Comparison of ENCODE assay signal across 7 cellular contexts in the genomic region with DNA sequence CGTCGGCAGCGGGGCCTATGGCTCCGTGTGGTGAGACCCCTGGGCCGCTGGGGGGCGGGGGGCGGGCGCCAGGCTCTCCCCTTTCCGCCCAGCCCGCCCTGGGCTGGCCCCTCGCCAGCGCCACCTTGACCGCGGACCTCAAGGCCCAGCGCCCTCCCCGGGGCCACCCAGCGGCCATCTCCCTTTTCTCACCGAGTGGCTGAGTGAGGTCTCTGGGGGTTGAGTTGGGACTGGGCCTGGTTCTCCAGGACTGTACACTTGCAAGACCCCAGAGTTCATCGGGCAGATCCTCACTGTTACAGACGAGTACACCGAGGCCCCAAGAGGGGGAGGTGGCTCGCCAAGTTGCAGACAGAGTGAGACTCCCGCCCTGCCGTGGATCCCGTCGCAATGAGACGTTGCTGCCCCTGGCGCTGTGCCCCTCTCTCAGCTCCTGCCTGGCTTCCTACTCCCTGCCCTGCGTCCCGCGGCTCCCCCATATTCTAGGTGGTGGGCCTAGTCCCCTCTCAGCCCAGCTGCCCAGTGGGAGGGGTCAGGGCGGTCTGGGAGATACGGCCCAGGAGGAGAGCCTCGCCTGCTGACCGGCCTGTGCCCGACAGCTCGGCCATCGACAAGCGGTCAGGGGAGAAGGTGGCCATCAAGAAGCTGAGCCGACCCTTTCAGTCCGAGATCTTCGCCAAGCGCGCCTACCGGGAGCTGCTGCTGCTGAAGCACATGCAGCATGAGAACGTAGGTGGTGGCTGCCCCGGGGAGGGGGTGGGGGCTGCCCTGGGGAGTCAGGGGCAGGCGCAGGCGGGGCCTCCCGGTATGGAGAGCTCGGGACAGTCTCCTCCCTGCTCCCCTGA. TPM values are rescaled to one million over a fixed set of nuclear protein-coding genes. Genes with fewer than 3 reads are reported as not detected.
A peak's percentile ranks its signal among the peaks of the same experiment; 100 is the strongest.
DNase-seq lines count a peak whose midpoint lies in the region; ATAC-seq and TF ChIP-seq lines count a peak whose summit lies in the region.

No MANE protein-coding gene starts in this region.

- peak; percentile 13 for ATAC-seq in GM19397 (IDR thresholded peaks at IDR 0.05; ENCODE audit: unreplicated experiment)
- ATAC-seq in HG02938 (IDR thresholded peaks at IDR 0.05; ENCODE audit: unreplicated experiment), result no peak

- no peaks in the 10 kb centered on the region for H4K20me1 ChIP-seq in fibroblast of lung (ENCODE audit: control insufficient read depth, extremely low read depth, insufficient read depth, low read length)

- TF ChIP-seq EP300 in ovary (IDR thresholded peaks at IDR 0.05), result no peak

- H3K4me1 ChIP-seq in fibroblast of lung (ENCODE audit: control insufficient read depth, extremely low read depth, insufficient read depth, low read length), result peaks cover 31% of the 10 kb centered on the region
- peaks cover 14% of the 10 kb centered on the region for H3K4me1 ChIP-seq in ovary (ENCODE audit: insufficient read depth)

- H3K4me3 ChIP-seq in fibroblast of lung (replicated peaks in 1 of 4; ENCODE audit: control extremely low read depth in 1 of 4, insufficient read depth in 1 of 4, low read depth in 3 of 4, low read length in 4 of 4), result no peak overlapping the region
- H3K4me3 ChIP-seq in ovary, result peak overlapping the region; percentile 37

- TF ChIP-seq CTCF in fibroblast of lung (conservative IDR thresholded peaks at IDR 0.05 in 1 of 2, IDR thresholded peaks at IDR 0.05 in 1 of 2; ENCODE audit: low read depth in 1 of 2, low read length in 2 of 2) (no peak), ovary (IDR thresholded peaks at IDR 0.05) (no peak)

- H3K27ac ChIP-seq in fibroblast of lung (ENCODE audit: insufficient read depth, low read length), result peak overlapping the region; percentile 49
- peak overlapping the region in 1 of 2 donors; percentile 20 for H3K27ac ChIP-seq in ovary

- H3K9me3 ChIP-seq in fibroblast of lung (ENCODE audit: control insufficient read depth, insufficient read depth, low read depth, low read length) (no peaks in the 10 kb centered on the region), ovary (no peaks in the 10 kb centered on the region)

- WGBS in ovary, 3 donors, result 40 to 47% (median 42%) methylated on average over 34 to 51 of the region's 51 CpGs

- TF ChIP-seq POLR2A in ovary (IDR thresholded peaks at IDR 0.05), result no peak

- peak overlapping the region; percentile 20 for H3K9ac ChIP-seq in fibroblast of lung (ENCODE audit: insufficient read depth, low read length)

- DNase-seq in NCI-H1105 treated with DMSO at 0.1 percent for 48 hours (lab: John Stamatoyannopoulos, UW) (peak; percentile 84), fibroblast of lung (ENCODE audit: low read depth in 2 of 2) (no peak), ovary (peak in 4 of 5 donors; percentile 37 to 56 (median 40)), NCI-H187 (lab: John Stamatoyannopoulos, UW) (no peak)
- DNase-seq in activated CD8-positive, alpha-beta memory T cell treated with anti-CD3 and anti-CD28 coated beads, Interleukin-2, amount 50 U/mL, for 4 hours, result peak; percentile 62

- peak overlapping the region; percentile 66 for H3K4me2 ChIP-seq in fibroblast of lung (ENCODE audit: extremely low read depth, insufficient read depth, low read length)

- peak overlapping the region; percentile 5 for H2AFZ ChIP-seq in fibroblast of lung (ENCODE audit: low read length)

- intact Hi-C loops in ovary (cut with DNase I), result loop anchor here in 1 of 4 donors (10.0 kb wide), 1 partner anchor 64 kb away; the partner anchor contains the start of gene BRPF3

- H3K27me3 ChIP-seq in fibroblast of lung (ENCODE audit: control insufficient read depth, insufficient read depth, low read length) (no peaks in the 10 kb centered on the region), ovary (no peaks in the 10 kb centered on the region)

- H3K36me3 ChIP-seq in fibroblast of lung (ENCODE audit: control insufficient read depth, insufficient read depth, low read length), result no peaks in the 10 kb centered on the region
- no peaks in the 10 kb centered on the region for H3K36me3 ChIP-seq in ovary

- no peaks in the 10 kb centered on the region for H3K79me2 ChIP-seq in fibroblast of lung (ENCODE audit: control insufficient read depth, insufficient read depth, low read length)

RNA-seq across cellular contexts. Expression of gene MAPK13, which starts 0.6 kb away (rescaled TPM):
- total RNA-seq in fibroblast of lung (5.4 and 7.6 TPM in 2 replicates), ovary (10 to 100 TPM in 1 of 7 donors, 1 to 10 TPM in 6; 3.3 to 15.6 (median 6.2) TPM)
- polyA plus RNA-seq in fibroblast of lung (3.0 and 6.8 TPM in 2 replicates), ovary (1 to 10 TPM; 3.4 to 8.0 TPM)
- 2.9 and 8.3 TPM in 2 replicates for polyA plus RNA-seq in fibroblast of lung (2012)
- polyA minus RNA-seq in fibroblast of lung (ENCODE audit: low replicate concordance), result 4.1 and 21.0 TPM in 2 replicates

Comparison
In these comparisons a context has a peak if more than half of its experiments do, and no peak if none do; other contexts are left out.
1. DNase-seq: peak in NCI-H1105 treated with DMSO at 0.1 percent for 48 hours (single experiment), activated CD8-positive, alpha-beta memory T cell treated with anti-CD3 and anti-CD28 coated beads, Interleukin-2, amount 50 U/mL, for 4 hours (single experiment) and ovary (4 of 5); none in fibroblast of lung (0 of 2) and NCI-H187 (0 of 2).